10 cellular contexts compared by ENCODE assay signal in the genomic region with DNA sequence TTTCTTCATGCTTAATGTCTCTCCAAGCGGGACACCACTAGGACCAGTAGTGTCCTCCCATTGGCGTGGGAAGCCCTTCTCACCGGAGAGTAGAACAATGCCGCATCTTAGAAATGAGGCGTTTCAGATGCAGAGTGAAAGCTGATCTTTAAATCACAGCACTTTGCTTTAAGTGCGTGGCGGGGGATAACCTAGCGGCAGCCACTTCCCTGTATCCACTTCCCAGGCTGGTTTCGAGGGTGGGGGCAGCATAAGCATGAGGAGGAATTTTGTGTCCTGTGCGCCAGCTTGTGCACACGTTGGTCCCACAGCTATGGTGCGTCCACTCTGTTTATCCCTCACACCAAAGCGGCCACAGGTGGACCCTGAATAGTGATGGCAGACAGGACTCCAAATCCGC.
DNase-seq lines count a peak whose midpoint lies in the region; ATAC-seq, FAIRE-seq and TF ChIP-seq lines count a peak whose summit lies in the region.
"Had no signal": no experiment of that assay in that cellular context is flagged by ENCODE, and none has a peak within 500 bp of the region (broad histone marks: within the 10 kb centered on the region; RNA-seq: fewer than 3 reads in every experiment).

No MANE protein-coding gene starts in this region.

- no peak for ATAC-seq in body of pancreas

- intact Hi-C loops in kidney (cut with DNase I): no loop called here
- intact Hi-C loops in body of pancreas (cut with DNase I): no loop called here

- WGBS in body of pancreas, 2 donors: 87 to 96% methylated on average over 14 of the region's 14 CpGs

- no peaks in the 10 kb centered on the region for H4K20me1 ChIP-seq in osteoblast (ENCODE audit: insufficient read depth, low read length)

- no peak overlapping the region for H3K9ac ChIP-seq in kidney (ENCODE audit: low read length in 2 of 2)

- H3K4me1 ChIP-seq in osteoblast (ENCODE audit: insufficient read depth, low read length) (peaks cover 61% of the 10 kb centered on the region), kidney (ENCODE audit: control insufficient read depth in 1 of 2, insufficient read depth in 1 of 2, low read depth in 1 of 2, low read length in 2 of 2) (peaks cover 0 to 8% of the 10 kb centered on the region in 2 donors), body of pancreas (peaks cover 34% of the 10 kb centered on the region)

- H3K36me3 ChIP-seq in brain microvascular endothelial cell (replicated peaks) (peaks cover 8% of the 10 kb centered on the region), osteoblast (ENCODE audit: insufficient read depth, low read length) (no peaks in the 10 kb centered on the region), kidney (ENCODE audit: control insufficient read depth in 1 of 2, insufficient read depth in 2 of 2, low read length in 2 of 2) (no peaks in the 10 kb centered on the region), body of pancreas (replicated peaks in 1 of 2; ENCODE audit: insufficient read depth in 1 of 2, low read depth in 2 of 2) (no peaks in the 10 kb centered on the region)

- H3K4me2 ChIP-seq in osteoblast (ENCODE audit: insufficient read depth, low read length): no peak overlapping the region

- H3K27me3 ChIP-seq in brain microvascular endothelial cell (replicated peaks) (no peaks in the 10 kb centered on the region), osteoblast (ENCODE audit: insufficient read depth, low read length) (no peaks in the 10 kb centered on the region), body of pancreas (no peaks in the 10 kb centered on the region)

- H3K27ac ChIP-seq in brain microvascular endothelial cell (peak overlapping the region; percentile 100), osteoblast (ENCODE audit: low read depth, low read length) (peak overlapping the region; percentile 84), kidney (ENCODE audit: low read depth in 2 of 2, low read length in 2 of 2) (no peak overlapping the region), body of pancreas (peak overlapping the region in 1 of 4 donors; percentile 25)

- TF ChIP-seq CTCF in brain microvascular endothelial cell (IDR thresholded peaks at IDR 0.05; ENCODE audit: low read depth, low read length, missing control alignments): no peak
- no peak for TF ChIP-seq CTCF in osteoblast (IDR thresholded peaks at IDR 0.05; ENCODE audit: extremely low read depth, low read depth, low read length)
- TF ChIP-seq CTCF in kidney (IDR thresholded peaks at IDR 0.05; ENCODE audit: borderline replicate concordance, extremely low read depth, insufficient read depth): no peak
- TF ChIP-seq CTCF in body of pancreas (IDR thresholded peaks at IDR 0.05): no peak

- FAIRE-seq in GM12891 (lab: Jason Lieb, UNC) (peak; percentile 47), kidney (lab: Jason Lieb, UNC) (no peak)

- no peak overlapping the region for H3K4me3 ChIP-seq in brain microvascular endothelial cell (ENCODE audit: low read depth, low read length)
- no peak overlapping the region for H3K4me3 ChIP-seq in osteoblast (ENCODE audit: insufficient read depth, low read length)
- no peak overlapping the region for H3K4me3 ChIP-seq in kidney (ENCODE audit: low read length in 2 of 2)
- no peak overlapping the region for H3K4me3 ChIP-seq in body of pancreas

- in situ Hi-C loops in brain microvascular endothelial cell (cut with HindIII; ENCODE audit: low pct_ligation_motif_present, low sequenced_read_pairs): loop anchor here (25.0 kb wide), 1 partner anchor 143 kb away; no protein-coding TSS in a partner anchor

- DNase-seq in CD1c-positive myeloid dendritic cell (ENCODE audit: extremely low spot score): peak; percentile 48
- no peak for DNase-seq in GM12891 (ENCODE audit: insufficient read length, low spot score)
- no peak for DNase-seq in brain microvascular endothelial cell
- no peak for DNase-seq in osteoblast (ENCODE audit: insufficient read length, low spot score, missing footprints)
- DNase-seq in kidney: no peak
- DNase-seq in kidney glomerular epithelial cell (lab: John Stamatoyannopoulos, UW): no peak
- no peak for DNase-seq in body of pancreas
- DNase-seq in islet precursor cell: no peak
- DNase-seq: activated CD4-positive, alpha-beta T cell treated with anti-CD3 and anti-CD28 coated beads for 1 hour; RPMI8226 had no signal

- no peaks in the 10 kb centered on the region for H3K79me2 ChIP-seq in osteoblast (ENCODE audit: insufficient read depth, low read length)

- TF ChIP-seq POLR2A in GM12891 (IDR thresholded peaks at IDR 0.05; ENCODE audit: low read depth, low read length): no peak
- TF ChIP-seq POLR2A in body of pancreas (IDR thresholded peaks at IDR 0.05): no peak

- H3K9me3 ChIP-seq in osteoblast (ENCODE audit: low read depth, low read length) (no peaks in the 10 kb centered on the region), kidney (ENCODE audit: control insufficient read depth in 1 of 2, low read length in 2 of 2) (no peaks in the 10 kb centered on the region), body of pancreas (no peaks in the 10 kb centered on the region)

- no peak overlapping the region for H2AFZ ChIP-seq in osteoblast (ENCODE audit: low read length)

TF ChIP-seq in GM12891, 5 proteins besides CTCF, POLR2A, EP300 and RAD21:
- TF ChIP-seq TAF1 (IDR thresholded peaks at IDR 0.05; ENCODE audit: low read depth, low read length) (no peak), PAX5 (IDR thresholded peaks at IDR 0.05; ENCODE audit: insufficient read depth, low read length, severe bottlenecking) (no peak), SPI1 (IDR thresholded peaks at IDR 0.05; ENCODE audit: low read depth, low read length) (no peak), POU2F2 (IDR thresholded peaks at IDR 0.05; ENCODE audit: low read depth, low read length) (no peak), POLR2AphosphoS5 (IDR thresholded peaks at IDR 0.05; ENCODE audit: low read depth, low read length) (no peak)
TF ChIP-seq in GM12891: peak in this region for 0.

Comparison
In these comparisons a context has a peak if more than half of its experiments do, and no peak if none do; other contexts are left out.
1. H3K27ac ChIP-seq: peak in brain microvascular endothelial cell (single experiment) and osteoblast (single experiment); none in kidney (0 of 2).